1 cellular context compared by ENCODE assay signal in genomic region chr6:138389551-138389950, GRCh38.
TF ChIP-seq lines count a peak whose summit lies in the region.

No MANE protein-coding gene starts in this region.

TF ChIP-seq in GM23338, 12 proteins besides CTCF, POLR2A, EP300 and RAD21 (continued from another document):
- TF ChIP-seq EZH2phosphoT487 (IDR thresholded peaks at IDR 0.05; ENCODE audit: unreplicated experiment) (no peak), CREB1 (CRISPR knock-in tag; IDR thresholded peaks at IDR 0.05; ENCODE audit: low read depth) (no peak)
